Comparison of ENCODE assay signal across 26 cellular contexts in the genomic region with DNA sequence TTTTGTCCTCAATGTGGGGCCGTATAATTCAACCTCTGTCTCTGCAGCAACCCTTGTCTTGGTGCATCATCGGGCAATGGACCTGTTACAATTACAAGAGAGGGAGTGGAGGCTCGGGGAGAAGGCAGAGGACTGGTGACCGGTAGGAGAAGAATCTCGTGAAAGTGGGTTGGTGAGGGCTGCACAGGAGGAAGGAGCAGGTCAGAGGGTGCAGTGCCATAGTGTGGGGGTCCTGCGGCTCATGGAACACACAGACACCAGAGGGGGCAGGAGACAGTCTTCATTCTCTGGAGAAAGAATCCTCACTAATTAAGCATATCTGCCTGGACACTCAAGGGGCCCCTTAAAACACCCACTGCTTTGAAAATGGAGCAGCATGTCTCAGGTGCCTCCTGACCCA.
"Had no signal": no experiment of that assay in that cellular context is flagged by ENCODE, and none has a peak within 500 bp of the region (broad histone marks: within the 10 kb centered on the region; RNA-seq: fewer than 3 reads in every experiment).

No MANE protein-coding gene starts in this region.

- H3K36me3 ChIP-seq: adrenal gland, cardiac muscle cell, ovary, sigmoid colon, thoracic aorta had no signal

- H3K4me1 ChIP-seq: body of pancreas had no signal

- H3K27me3 ChIP-seq: adrenal gland, ovary, sigmoid colon had no signal

- H3K9me3 ChIP-seq: adrenal gland, body of pancreas, ovary, sigmoid colon, thoracic aorta had no signal

- DNase-seq: activated CD4-positive, alpha-beta T cell treated with anti-CD3 and anti-CD28 coated beads, Interleukin-2, amount 10 ng/mL, durations not matched to agents 24 days and 14 days; activated CD4-positive, CD25-positive, alpha-beta regulatory T cell treated with anti-CD3 and anti-CD28 coated beads, Interleukin-2, amount 50 U/mL, for 72 hours; activated effector memory CD4-positive, alpha-beta T cell treated with anti-CD3 and anti-CD28 coated beads, Interleukin-2, amount 50 U/mL, for 16 hours; activated naive CD4-positive, alpha-beta T cell treated with anti-CD3 and anti-CD28 coated beads for 36 hours; activated naive CD8-positive, alpha-beta T cell treated with anti-CD3 and anti-CD28 coated beads for 36 hours; activated T-cell treated with anti-CD3 and anti-CD28 coated beads, Interleukin-2, amount 50 U/mL, for 1 hour; adrenal gland; body of pancreas; cortex of kidney; hypothalamus; immature natural killer cell; mesenchymal stem cell; ovary; sigmoid colon; stimulated activated CD4-positive, alpha-beta T cell treated with anti-CD3 and anti-CD28 coated beads, Interleukin-4, amount 100 ng/mL, for 24 hours; SW 1271; T-helper 9 cell; trophoblast cell had no signal

- H3K4me3 Mint-ChIP-seq: activated CD4-positive, alpha-beta T cell treated with anti-CD3 and anti-CD28 coated beads, Interleukin-2, amount 10 ng/mL, durations not matched to agents 24 days and 14 days; activated naive CD4-positive, alpha-beta T cell treated with anti-CD3 and anti-CD28 coated beads for 36 hours; activated naive CD8-positive, alpha-beta T cell treated with anti-CD3 and anti-CD28 coated beads for 36 hours; activated T-helper 1 cell treated with anti-CD3 and anti-CD28 coated beads, Interleukin-12 subunit alpha, Interleukin-12 subunit beta, Interleukin-2, Interleukin-4 antibody, amounts not matched to agents 30 ng/mL and 10 ng/mL and 1 ng/mL, durations not matched to agents 14 hours and 24 hours and 36 hours; immature natural killer cell; natural killer cell treated with Interleukin-12 subunit alpha and Interleukin-12 subunit beta and Interleukin-15 and Interleukin-18, amount 100 ng/mL, for 72 hours; stimulated activated effector memory CD8-positive, alpha-beta T cell treated with anti-CD3 and anti-CD28 coated beads, Interleukin-12 subunit alpha, Interleukin-12 subunit beta, amount 100 ng/mL, for 72 hours; stimulated activated naive CD8-positive, alpha-beta T cell treated with anti-CD3 and anti-CD28 coated beads, Interleukin-15, Interleukin-2, amounts not matched to agents 100 ng/mL and 50 ng/mL, for 24 hours; T-helper 1 cell treated with Interleukin-12 subunit alpha and Interleukin-12 subunit beta and Interleukin-4 antibody, amounts not matched to agents 30 μg/mL and 1 μg/mL, for 36 hours had no signal

- ATAC-seq: body of pancreas; natural killer cell treated with Interleukin-12 subunit alpha and Interleukin-12 subunit beta and Interleukin-15 and Interleukin-18, amount 100 ng/mL, for 72 hours; stimulated activated effector memory CD8-positive, alpha-beta T cell treated with anti-CD3 and anti-CD28 coated beads, Interleukin-12 subunit alpha, Interleukin-12 subunit beta, amount 100 ng/mL, for 72 hours had no signal

- H3K36me3 Mint-ChIP-seq: activated naive CD8-positive, alpha-beta T cell treated with anti-CD3 and anti-CD28 coated beads for 36 hours; immature natural killer cell; natural killer cell treated with Interleukin-12 subunit alpha and Interleukin-12 subunit beta and Interleukin-15 and Interleukin-18, amount 100 ng/mL, for 72 hours; stimulated activated effector memory CD8-positive, alpha-beta T cell treated with anti-CD3 and anti-CD28 coated beads, Interleukin-12 subunit alpha, Interleukin-12 subunit beta, amount 100 ng/mL, for 72 hours had no signal

- H3K27ac Mint-ChIP-seq: activated CD4-positive, alpha-beta T cell treated with anti-CD3 and anti-CD28 coated beads, Interleukin-2, amount 10 ng/mL, durations not matched to agents 24 days and 14 days; activated naive CD4-positive, alpha-beta T cell treated with anti-CD3 and anti-CD28 coated beads for 36 hours; activated naive CD8-positive, alpha-beta T cell treated with anti-CD3 and anti-CD28 coated beads for 36 hours; activated T-helper 1 cell treated with anti-CD3 and anti-CD28 coated beads, Interleukin-12 subunit alpha, Interleukin-12 subunit beta, Interleukin-2, Interleukin-4 antibody, amounts not matched to agents 30 ng/mL and 10 ng/mL and 1 ng/mL, durations not matched to agents 14 hours and 24 hours and 36 hours; natural killer cell treated with Interleukin-12 subunit alpha and Interleukin-12 subunit beta and Interleukin-15 and Interleukin-18, amount 100 ng/mL, for 72 hours; progenitor cell of endocrine pancreas; stimulated activated effector memory CD8-positive, alpha-beta T cell treated with anti-CD3 and anti-CD28 coated beads, Interleukin-12 subunit alpha, Interleukin-12 subunit beta, amount 100 ng/mL, for 72 hours; stimulated activated naive CD8-positive, alpha-beta T cell treated with anti-CD3 and anti-CD28 coated beads, Interleukin-15, Interleukin-2, amounts not matched to agents 100 ng/mL and 50 ng/mL, for 24 hours; T-helper 1 cell treated with Interleukin-12 subunit alpha and Interleukin-12 subunit beta and Interleukin-4 antibody, amounts not matched to agents 30 μg/mL and 1 μg/mL, for 36 hours had no signal

- H3K4me3 ChIP-seq: adrenal gland, body of pancreas, cardiac muscle cell, ovary, sigmoid colon, thoracic aorta had no signal

- H3K9me3 Mint-ChIP-seq: activated CD4-positive, alpha-beta T cell treated with anti-CD3 and anti-CD28 coated beads, Interleukin-2, amount 10 ng/mL, durations not matched to agents 24 days and 14 days; activated naive CD4-positive, alpha-beta T cell treated with anti-CD3 and anti-CD28 coated beads for 36 hours; activated naive CD8-positive, alpha-beta T cell treated with anti-CD3 and anti-CD28 coated beads for 36 hours; activated T-helper 1 cell treated with anti-CD3 and anti-CD28 coated beads, Interleukin-12 subunit alpha, Interleukin-12 subunit beta, Interleukin-2, Interleukin-4 antibody, amounts not matched to agents 30 ng/mL and 10 ng/mL and 1 ng/mL, durations not matched to agents 14 hours and 24 hours and 36 hours; immature natural killer cell; natural killer cell treated with Interleukin-12 subunit alpha and Interleukin-12 subunit beta and Interleukin-15 and Interleukin-18, amount 100 ng/mL, for 72 hours; stimulated activated effector memory CD8-positive, alpha-beta T cell treated with anti-CD3 and anti-CD28 coated beads, Interleukin-12 subunit alpha, Interleukin-12 subunit beta, amount 100 ng/mL, for 72 hours; stimulated activated naive CD8-positive, alpha-beta T cell treated with anti-CD3 and anti-CD28 coated beads, Interleukin-15, Interleukin-2, amounts not matched to agents 100 ng/mL and 50 ng/mL, for 24 hours; T-helper 1 cell treated with Interleukin-12 subunit alpha and Interleukin-12 subunit beta and Interleukin-4 antibody, amounts not matched to agents 30 μg/mL and 1 μg/mL, for 36 hours had no signal

- H3K27ac ChIP-seq: adrenal gland, body of pancreas, cardiac muscle cell, ovary, sigmoid colon, thoracic aorta had no signal
